Comparison of ENCODE assay signal across 1 cellular context in the genomic region with DNA sequence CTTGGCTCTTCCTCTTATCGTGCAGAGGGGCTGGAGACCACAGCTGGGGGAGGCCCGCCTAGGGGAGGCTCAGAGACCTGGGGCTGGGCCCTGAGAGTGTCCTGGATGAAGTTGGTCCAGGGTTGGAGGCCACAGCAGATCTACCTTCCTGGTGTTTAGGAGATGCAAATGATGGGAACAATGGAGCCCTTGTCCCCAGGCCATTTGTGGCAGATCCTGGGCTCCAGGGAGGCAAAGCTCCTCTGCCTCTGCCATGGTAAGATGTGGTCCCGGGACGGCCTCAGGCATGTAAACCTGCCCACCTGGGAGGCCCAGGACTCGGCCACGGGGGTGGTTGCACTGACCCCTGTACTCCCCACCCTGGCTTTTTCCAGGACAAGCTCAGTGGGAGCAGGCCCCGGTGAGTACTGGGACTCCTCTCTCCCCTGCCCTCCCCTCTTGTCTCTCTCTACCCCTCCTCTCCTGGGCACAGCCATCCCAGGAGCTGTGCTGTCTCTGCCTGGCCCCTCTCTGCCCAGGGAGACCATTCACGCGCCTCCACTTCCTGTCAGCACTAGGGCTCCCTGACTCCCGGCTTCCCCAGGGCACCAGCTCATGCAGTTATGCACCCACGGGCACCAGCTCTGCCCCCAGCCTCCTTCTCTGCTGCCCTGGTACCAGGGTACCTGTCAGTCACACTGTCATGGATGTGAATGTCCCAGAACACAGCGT.
TF ChIP-seq lines count a peak whose summit lies in the region.

No MANE protein-coding gene starts in this region.

TF ChIP-seq in HepG2, 621 proteins besides CTCF, POLR2A, EP300 and RAD21:
- no peak for TF ChIP-seq DR1 (CRISPR knock-in tag; IDR thresholded peaks at IDR 0.05)
- TF ChIP-seq, protein P1, sequence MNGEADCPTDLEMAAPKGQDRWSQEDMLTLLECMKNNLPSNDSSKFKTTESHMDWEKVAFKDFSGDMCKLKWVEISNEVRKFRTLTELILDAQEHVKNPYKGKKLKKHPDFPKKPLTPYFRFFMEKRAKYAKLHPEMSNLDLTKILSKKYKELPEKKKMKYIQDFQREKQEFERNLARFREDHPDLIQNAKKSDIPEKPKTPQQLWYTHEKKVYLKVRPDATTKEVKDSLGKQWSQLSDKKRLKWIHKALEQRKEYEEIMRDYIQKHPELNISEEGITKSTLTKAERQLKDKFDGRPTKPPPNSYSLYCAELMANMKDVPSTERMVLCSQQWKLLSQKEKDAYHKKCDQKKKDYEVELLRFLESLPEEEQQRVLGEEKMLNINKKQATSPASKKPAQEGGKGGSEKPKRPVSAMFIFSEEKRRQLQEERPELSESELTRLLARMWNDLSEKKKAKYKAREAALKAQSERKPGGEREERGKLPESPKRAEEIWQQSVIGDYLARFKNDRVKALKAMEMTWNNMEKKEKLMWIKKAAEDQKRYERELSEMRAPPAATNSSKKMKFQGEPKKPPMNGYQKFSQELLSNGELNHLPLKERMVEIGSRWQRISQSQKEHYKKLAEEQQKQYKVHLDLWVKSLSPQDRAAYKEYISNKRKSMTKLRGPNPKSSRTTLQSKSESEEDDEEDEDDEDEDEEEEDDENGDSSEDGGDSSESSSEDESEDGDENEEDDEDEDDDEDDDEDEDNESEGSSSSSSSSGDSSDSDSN (CRISPR knock-in tag; IDR thresholded peaks at IDR 0.05), result peak; percentile 86
- TF ChIP-seq GATA4 (IDR thresholded peaks at IDR 0.05; ENCODE audit: borderline replicate concordance, low read depth), result no peak
- TF ChIP-seq ZNF724P (CRISPR knock-in tag; IDR thresholded peaks at IDR 0.05; ENCODE audit: borderline replicate concordance), result no peak
- peak; percentile 21 for TF ChIP-seq HNRNPLL (IDR thresholded peaks at IDR 0.05; ENCODE audit: low read depth, low read length, poor library complexity, severe bottlenecking)
- TF ChIP-seq, protein P2, sequence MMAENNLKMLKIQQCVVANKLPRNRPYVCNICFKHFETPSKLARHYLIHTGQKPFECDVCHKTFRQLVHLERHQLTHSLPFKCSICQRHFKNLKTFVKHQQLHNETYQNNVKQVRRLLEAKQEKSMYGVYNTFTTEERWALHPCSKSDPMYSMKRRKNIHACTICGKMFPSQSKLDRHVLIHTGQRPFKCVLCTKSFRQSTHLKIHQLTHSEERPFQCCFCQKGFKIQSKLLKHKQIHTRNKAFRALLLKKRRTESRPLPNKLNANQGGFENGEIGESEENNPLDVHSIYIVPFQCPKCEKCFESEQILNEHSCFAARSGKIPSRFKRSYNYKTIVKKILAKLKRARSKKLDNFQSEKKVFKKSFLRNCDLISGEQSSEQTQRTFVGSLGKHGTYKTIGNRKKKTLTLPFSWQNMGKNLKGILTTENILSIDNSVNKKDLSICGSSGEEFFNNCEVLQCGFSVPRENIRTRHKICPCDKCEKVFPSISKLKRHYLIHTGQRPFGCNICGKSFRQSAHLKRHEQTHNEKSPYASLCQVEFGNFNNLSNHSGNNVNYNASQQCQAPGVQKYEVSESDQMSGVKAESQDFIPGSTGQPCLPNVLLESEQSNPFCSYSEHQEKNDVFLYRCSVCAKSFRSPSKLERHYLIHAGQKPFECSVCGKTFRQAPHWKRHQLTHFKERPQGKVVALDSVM (CRISPR knock-in tag; IDR thresholded peaks at IDR 0.05), result peak; percentile 70
- 0 out of 2 replicates have a peak, but pooled peaks have one; percentile 42 for TF ChIP-seq ZNF567 (CRISPR knock-in tag; IDR thresholded peaks at IDR 0.05; ENCODE audit: borderline replicate concordance)
- TF ChIP-seq HNRNPL (IDR thresholded peaks at IDR 0.05; ENCODE audit: low read depth, low read length), result peak; percentile 47; the same call in 1 of the 2 replicates
- TF ChIP-seq ZNF761 (CRISPR knock-in tag; conservative IDR thresholded peaks at IDR 0.05), result no peak
- TF ChIP-seq, protein P3, sequence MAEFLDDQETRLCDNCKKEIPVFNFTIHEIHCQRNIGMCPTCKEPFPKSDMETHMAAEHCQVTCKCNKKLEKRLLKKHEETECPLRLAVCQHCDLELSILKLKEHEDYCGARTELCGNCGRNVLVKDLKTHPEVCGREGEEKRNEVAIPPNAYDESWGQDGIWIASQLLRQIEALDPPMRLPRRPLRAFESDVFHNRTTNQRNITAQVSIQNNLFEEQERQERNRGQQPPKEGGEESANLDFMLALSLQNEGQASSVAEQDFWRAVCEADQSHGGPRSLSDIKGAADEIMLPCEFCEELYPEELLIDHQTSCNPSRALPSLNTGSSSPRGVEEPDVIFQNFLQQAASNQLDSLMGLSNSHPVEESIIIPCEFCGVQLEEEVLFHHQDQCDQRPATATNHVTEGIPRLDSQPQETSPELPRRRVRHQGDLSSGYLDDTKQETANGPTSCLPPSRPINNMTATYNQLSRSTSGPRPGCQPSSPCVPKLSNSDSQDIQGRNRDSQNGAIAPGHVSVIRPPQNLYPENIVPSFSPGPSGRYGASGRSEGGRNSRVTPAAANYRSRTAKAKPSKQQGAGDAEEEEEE (CRISPR knock-in tag; IDR thresholded peaks at IDR 0.05; ENCODE audit: borderline replicate concordance), result no peak
- no peak for TF ChIP-seq NFYC (CRISPR knock-in tag; IDR thresholded peaks at IDR 0.05)
- 0 out of 2 replicates have a peak, but pooled peaks have one; percentile 29 for TF ChIP-seq ZNF605 (CRISPR knock-in tag; IDR thresholded peaks at IDR 0.05)
